9 cellular contexts compared by ENCODE assay signal in genomic region chr1:212700892-212701819, GRCh38. TPM values are rescaled to one million over a fixed set of nuclear protein-coding genes. Genes with fewer than 3 reads are reported as not detected.
DNase-seq lines count a peak whose midpoint lies in the region; ATAC-seq and TF ChIP-seq lines count a peak whose summit lies in the region.
"Had no signal": no experiment of that assay in that cellular context is flagged by ENCODE, and none has a peak within 500 bp of the region (broad histone marks: within the 10 kb centered on the region; RNA-seq: fewer than 3 reads in every experiment).

No MANE protein-coding gene starts in this region.

- peak overlapping the region; percentile 56 for H3K4me3 ChIP-seq in fibroblast of pulmonary artery (replicated peaks; ENCODE audit: low read depth, low read length)

- ATAC-seq in activated CD8-positive, alpha-beta T cell treated with anti-CD3 and anti-CD28 coated beads, Interleukin-2, amount 10 ng/mL, durations not matched to agents 7 days and 5 days = no peak
- peak; percentile 24 to 32 for ATAC-seq in naive thymus-derived CD8-positive, alpha-beta T cell

- no peaks in the 10 kb centered on the region for H3K9me3 Mint-ChIP-seq in activated CD8-positive, alpha-beta T cell treated with anti-CD3 and anti-CD28 coated beads, Interleukin-2, amount 10 ng/mL, durations not matched to agents 7 days and 5 days (ENCODE audit: insufficient read depth)
- no peaks in the 10 kb centered on the region for H3K9me3 Mint-ChIP-seq in naive thymus-derived CD8-positive, alpha-beta T cell
- H3K9me3 Mint-ChIP-seq in type B pancreatic cell = no peaks in the 10 kb centered on the region

- DNase-seq in SIG-M5 treated with dmso at 0.1 percent for 504 hours (lab: John Stamatoyannopoulos, UW; ENCODE audit: unreplicated experiment) (peak; percentile 85), SIG-M5 (lab: John Stamatoyannopoulos, UW) (no peak), LHCN-M2 (ENCODE audit: low read depth) (peak; percentile 32), fibroblast of pulmonary artery (ENCODE audit: low read depth) (peak; percentile 56), type B pancreatic cell (ENCODE audit: extremely low spot score, unreplicated experiment) (peak; percentile 67), NCI-H345 (lab: John Stamatoyannopoulos, UW) (no peak)
- peak; percentile 36 for DNase-seq in activated CD8-positive, alpha-beta T cell treated with anti-CD3 and anti-CD28 coated beads, Interleukin-2, amount 10 ng/mL, durations not matched to agents 7 days and 5 days
- peak in 2 of 10 donors; percentile 11 to 13 for DNase-seq in naive thymus-derived CD8-positive, alpha-beta T cell
- DNase-seq: DND-41 had no signal

- peaks cover 46% of the 10 kb centered on the region for H3K4me1 Mint-ChIP-seq in activated CD8-positive, alpha-beta T cell treated with anti-CD3 and anti-CD28 coated beads, Interleukin-2, amount 10 ng/mL, durations not matched to agents 7 days and 5 days (ENCODE audit: low read depth)
- H3K4me1 Mint-ChIP-seq in naive thymus-derived CD8-positive, alpha-beta T cell = peaks cover 15 to 40% (median 37%) of the 10 kb centered on the region in 4 donors
- no peaks in the 10 kb centered on the region for H3K4me1 Mint-ChIP-seq in type B pancreatic cell (ENCODE audit: unreplicated experiment)

- TF ChIP-seq CTCF in fibroblast of pulmonary artery (IDR thresholded peaks at IDR 0.05; ENCODE audit: low read length, missing control alignments) (peak; percentile 28), type B pancreatic cell (conservative IDR thresholded peaks at IDR 0.05) (peak; percentile 30)

- POLR2A ChIA-PET in activated CD8-positive, alpha-beta T cell treated with anti-CD3 and anti-CD28 coated beads, Interleukin-2, amount 10 ng/mL, durations not matched to agents 7 days and 5 days (lab: Charles Lee) = interaction anchor here (1.0 to 1.5 kb wide), 3 partner anchors 10 to 37 kb away, joined by 3 to 4 read pairs (median 3); no protein-coding TSS in a partner anchor
- POLR2A ChIA-PET in naive thymus-derived CD8-positive, alpha-beta T cell (lab: Charles Lee) = interaction anchor here (0.6 to 1.1 kb wide), 3 partner anchors 53 to 91 kb away, joined by 3 to 5 read pairs (median 4); partner anchors contain the start of genes NSL1 and TATDN3

- H3K27me3 Mint-ChIP-seq in activated CD8-positive, alpha-beta T cell treated with anti-CD3 and anti-CD28 coated beads, Interleukin-2, amount 10 ng/mL, durations not matched to agents 7 days and 5 days (ENCODE audit: low read depth) = peaks cover 5% of the 10 kb centered on the region
- H3K27me3 Mint-ChIP-seq in naive thymus-derived CD8-positive, alpha-beta T cell = peaks cover 0 to 7% (median 0%) of the 10 kb centered on the region in 5 donors
- H3K27me3 Mint-ChIP-seq in type B pancreatic cell = peaks cover 72% of the 10 kb centered on the region

- peak overlapping the region; percentile 87 for H3K4me3 Mint-ChIP-seq in activated CD8-positive, alpha-beta T cell treated with anti-CD3 and anti-CD28 coated beads, Interleukin-2, amount 10 ng/mL, durations not matched to agents 7 days and 5 days
- H3K4me3 Mint-ChIP-seq in naive thymus-derived CD8-positive, alpha-beta T cell = peak overlapping the region; percentile 76 to 91 (median 88)
- H3K4me3 Mint-ChIP-seq in type B pancreatic cell = peak overlapping the region; percentile 84

- H3K36me3 Mint-ChIP-seq in activated CD8-positive, alpha-beta T cell treated with anti-CD3 and anti-CD28 coated beads, Interleukin-2, amount 10 ng/mL, durations not matched to agents 7 days and 5 days (ENCODE audit: low read depth) = peaks cover 4% of the 10 kb centered on the region
- H3K36me3 Mint-ChIP-seq in naive thymus-derived CD8-positive, alpha-beta T cell = no peaks in the 10 kb centered on the region
- H3K36me3 Mint-ChIP-seq in type B pancreatic cell = no peaks in the 10 kb centered on the region

- H3K27ac Mint-ChIP-seq in activated CD8-positive, alpha-beta T cell treated with anti-CD3 and anti-CD28 coated beads, Interleukin-2, amount 10 ng/mL, durations not matched to agents 7 days and 5 days = peak overlapping the region; percentile 74
- H3K27ac Mint-ChIP-seq in naive thymus-derived CD8-positive, alpha-beta T cell = peak overlapping the region; percentile 29 to 88 (median 78)
- H3K27ac Mint-ChIP-seq in type B pancreatic cell = peak overlapping the region; percentile 54

- CTCF ChIA-PET in activated CD8-positive, alpha-beta T cell treated with anti-CD3 and anti-CD28 coated beads, Interleukin-2, amount 10 ng/mL, durations not matched to agents 7 days and 5 days (lab: Charles Lee) = interaction anchor here (0.5 to 4.5 kb wide), 21 partner anchors 9 to 245 kb away, joined by 3 to 47 read pairs (median 3); partner anchors contain the start of genes NSL1 and TATDN3

RNA-seq across cellular contexts. Expression of gene BATF3, which starts 1.5 kb away (rescaled TPM):
- total RNA-seq in LHCN-M2 (2014; rRNA removed) (1.3 and 5.1 TPM in 2 replicates), type B pancreatic cell (ENCODE audit: low replicate concordance) (0.55 and 0.72 TPM in 2 replicates)
- polyA plus RNA-seq in LHCN-M2 (2012) = 1.3 TPM
- total RNA-seq in activated CD8-positive, alpha-beta T cell treated with anti-CD3 and anti-CD28 coated beads, Interleukin-2, amount 10 ng/mL, durations not matched to agents 7 days and 5 days = 10 to 100 TPM; 31.3 to 32.6 TPM
- 1 to 10 TPM in 1 of 2 experiments, under 1 TPM in 1; 0.29 to 1.2 TPM for total RNA-seq in naive thymus-derived CD8-positive, alpha-beta T cell
- under 1 TPM in 2 of 3 donors, not detected in 1; 0.47 to 0.56 TPM for polyA plus RNA-seq in naive thymus-derived CD8-positive, alpha-beta T cell

Comparison
In these comparisons a context has a peak if more than half of its experiments do, and no peak if none do; other contexts are left out.
1. DNase-seq: peak in SIG-M5 treated with dmso at 0.1 percent for 504 hours (single experiment), LHCN-M2 (single experiment), activated CD8-positive, alpha-beta T cell treated with anti-CD3 and anti-CD28 coated beads, Interleukin-2, amount 10 ng/mL, durations not matched to agents 7 days and 5 days (single experiment), fibroblast of pulmonary artery (single experiment) and type B pancreatic cell (single experiment); none in SIG-M5 (single experiment) and NCI-H345 (single experiment).
2. Peak in every context shown above with its lines, with median percentiles within 50 percentile points of each other: H3K27ac Mint-ChIP-seq and H3K4me3 Mint-ChIP-seq.